ENCODE assay signal across 8 cellular contexts in genomic region chr17:75633484-75634375, GRCh38. TPM values are rescaled to one million over a fixed set of nuclear protein-coding genes. Genes with fewer than 3 reads are reported as not detected.
DNase-seq lines count a peak whose midpoint lies in the region; ATAC-seq and TF ChIP-seq lines count a peak whose summit lies in the region.

No MANE protein-coding gene starts in this region.

- H3K27me3 Mint-ChIP-seq in activated naive CD8-positive, alpha-beta T cell treated with anti-CD3 and anti-CD28 coated beads for 36 hours, result no peaks in the 10 kb centered on the region

- peaks cover 11% of the 10 kb centered on the region for H4K20me1 ChIP-seq in osteoblast (ENCODE audit: insufficient read depth, low read length)

- no peak for ATAC-seq in GM19023 (IDR thresholded peaks at IDR 0.05; ENCODE audit: unreplicated experiment)

- peak; percentile 99 for DNase-seq in DMS53 (lab: John Stamatoyannopoulos, UW)
- DNase-seq in LoVo (ENCODE audit: low spot score), result peak; percentile 87
- peak; percentile 79 for DNase-seq in RPMI8226
- DNase-seq in activated naive CD8-positive, alpha-beta T cell treated with anti-CD3 and anti-CD28 coated beads for 36 hours, result peak; percentile 47
- peak; percentile 50 for DNase-seq in glomerular endothelial cell (ENCODE audit: extremely low read depth, low read depth, low spot score)
- DNase-seq in osteoblast (ENCODE audit: insufficient read length, low spot score, missing footprints), result peak; percentile 100
- DNase-seq in ureter (ENCODE audit: low spot score), result peak; percentile 93

- peak; percentile 80 for TF ChIP-seq CTCF in osteoblast (IDR thresholded peaks at IDR 0.05; ENCODE audit: extremely low read depth, low read depth, low read length)

- H3K4me3 ChIP-seq in osteoblast (ENCODE audit: insufficient read depth, low read length), result peak overlapping the region; percentile 48

- H3K4me1 Mint-ChIP-seq in activated naive CD8-positive, alpha-beta T cell treated with anti-CD3 and anti-CD28 coated beads for 36 hours, result peaks cover 5% of the 10 kb centered on the region

- H3K9me3 Mint-ChIP-seq in activated naive CD8-positive, alpha-beta T cell treated with anti-CD3 and anti-CD28 coated beads for 36 hours, result no peaks in the 10 kb centered on the region

- no peak overlapping the region for H3K4me3 Mint-ChIP-seq in activated naive CD8-positive, alpha-beta T cell treated with anti-CD3 and anti-CD28 coated beads for 36 hours

- H3K36me3 ChIP-seq in osteoblast (ENCODE audit: insufficient read depth, low read length), result no peaks in the 10 kb centered on the region

- H3K27me3 ChIP-seq in osteoblast (ENCODE audit: insufficient read depth, low read length), result no peaks in the 10 kb centered on the region

- H3K9me3 ChIP-seq in osteoblast (ENCODE audit: low read depth, low read length), result no peaks in the 10 kb centered on the region

- peak overlapping the region; percentile 84 for H2AFZ ChIP-seq in osteoblast (ENCODE audit: low read length)

- H3K79me2 ChIP-seq in osteoblast (ENCODE audit: insufficient read depth, low read length), result no peaks in the 10 kb centered on the region

- no peak overlapping the region for H3K27ac Mint-ChIP-seq in activated naive CD8-positive, alpha-beta T cell treated with anti-CD3 and anti-CD28 coated beads for 36 hours

- H3K27ac ChIP-seq in osteoblast (ENCODE audit: low read depth, low read length), result peak overlapping the region; percentile 78

- H3K4me1 ChIP-seq in osteoblast (ENCODE audit: insufficient read depth, low read length), result peaks cover 14% of the 10 kb centered on the region

- peak overlapping the region; percentile 71 for H3K4me2 ChIP-seq in osteoblast (ENCODE audit: insufficient read depth, low read length)

- H3K36me3 Mint-ChIP-seq in activated naive CD8-positive, alpha-beta T cell treated with anti-CD3 and anti-CD28 coated beads for 36 hours, result no peaks in the 10 kb centered on the region

RNA-seq across cellular contexts. Expression of gene SMIM5, which starts 0.5 kb away (rescaled TPM):
- under 1 TPM; 0.14 to 0.16 TPM for total RNA-seq in activated naive CD8-positive, alpha-beta T cell treated with anti-CD3 and anti-CD28 coated beads for 36 hours
- not detected in 2 replicates for total RNA-seq in glomerular endothelial cell
- under 0.01 TPM in 1 of 2 replicates, not detected in the other for total RNA-seq in osteoblast
- 9.5 TPM for total RNA-seq in ureter

RNA-seq across cellular contexts. Expression of gene RECQL5, which starts 33.2 kb away (rescaled TPM):
- 10 to 100 TPM; 31.4 to 32.6 TPM for total RNA-seq in activated naive CD8-positive, alpha-beta T cell treated with anti-CD3 and anti-CD28 coated beads for 36 hours
- total RNA-seq in glomerular endothelial cell (15.0 and 28.1 TPM in 2 replicates), osteoblast (17.7 and 24.5 TPM in 2 replicates), ureter (91.1 TPM)

RNA-seq across cellular contexts. Expression of gene SAP30BP, which starts 33.4 kb away (rescaled TPM):
- total RNA-seq in activated naive CD8-positive, alpha-beta T cell treated with anti-CD3 and anti-CD28 coated beads for 36 hours, result 100 to 1,000 TPM in 1 of 2 experiments, 10 to 100 TPM in 1; 93.4 to 101 TPM
- 70.7 and 84.6 TPM in 2 replicates for total RNA-seq in glomerular endothelial cell
- total RNA-seq in osteoblast, result 48.1 and 60.7 TPM in 2 replicates
- 106 TPM for total RNA-seq in ureter

RNA-seq across cellular contexts. Expression of gene MYO15B, which starts 46.1 kb away (rescaled TPM):
- total RNA-seq in activated naive CD8-positive, alpha-beta T cell treated with anti-CD3 and anti-CD28 coated beads for 36 hours, result 10 to 100 TPM; 17.8 to 18.9 TPM
- total RNA-seq in glomerular endothelial cell, result 5.6 and 10.6 TPM in 2 replicates
- total RNA-seq in osteoblast, result 0.88 and 1.4 TPM in 2 replicates
- total RNA-seq in ureter, result 267 TPM

Comparison
In these comparisons a context has a peak if more than half of its experiments do, and no peak if none do; other contexts are left out.
1. DNase-seq: peak in every context shown above with its lines; median percentile 100 in osteoblast; 99 in DMS53; 93 in ureter; 87 in LoVo; 79 in RPMI8226; 50 in glomerular endothelial cell; 47 in activated naive CD8-positive, alpha-beta T cell treated with anti-CD3 and anti-CD28 coated beads for 36 hours.